ENCODE assay signal across 28 cellular contexts in genomic region chr11:123622576-123622975, GRCh38.
"Had no signal": no experiment of that assay in that cellular context is flagged by ENCODE, and none has a peak within 500 bp of the region (broad histone marks: within the 10 kb centered on the region; RNA-seq: fewer than 3 reads in every experiment).

No MANE protein-coding gene starts in this region.

- H3K4me1 Mint-ChIP-seq: stimulated activated effector memory CD8-positive, alpha-beta T cell treated with anti-CD3 and anti-CD28 coated beads, Interleukin-12 subunit alpha, Interleukin-12 subunit beta, amount 100 ng/mL, for 72 hours; stimulated activated memory B cell treated with anti-CD40 and anti-IgM and Interleukin-4, amounts not matched to agents 10 μg/mL and 1 μg/mL and 100 μg/mL, for 72 hours; stimulated activated naive B cell treated with anti-CD40 and anti-IgM and Interleukin-4, amounts not matched to agents 10 μg/mL and 1 μg/mL and 100 μg/mL, for 72 hours; stimulated activated naive CD8-positive, alpha-beta T cell treated with anti-CD3 and anti-CD28 coated beads, Interleukin-15, amount 100 ng/mL, for 72 hours had no signal

- H3K36me3 ChIP-seq: suprapubic skin, thoracic aorta, tibial artery, transverse colon, upper lobe of left lung, upper lobe of right lung, uterus, vagina had no signal

- DNase-seq: stimulated activated CD4-positive, alpha-beta T cell treated with anti-CD3 and anti-CD28 coated beads, Interleukin-2, amount 100 ng/mL, for 48 hours; stimulated activated CD4-positive, alpha-beta T cell treated with anti-CD3 and anti-CD28 coated beads, Interleukin-4, amount 100 ng/mL, for 1 hour; stimulated activated CD4-positive, alpha-beta T cell treated with anti-CD3 and anti-CD28 coated beads, Interleukin-4, amount 100 ng/mL, for 24 hours; stimulated activated CD4-positive, alpha-beta T cell treated with anti-CD3 and anti-CD28 coated beads, Interleukin-4, amount 100 ng/mL, for 4 hours; stimulated activated CD8-positive, alpha-beta memory T cell treated with anti-CD3 and anti-CD28 coated beads, Interleukin-4, amount 100 ng/mL, for 48 hours; stimulated activated naive B cell treated with anti-CD40 and anti-IgM and Interleukin-4, amounts not matched to agents 10 μg/mL and 1 μg/mL and 100 μg/mL, for 72 hours; stimulated activated naive CD4-positive, alpha-beta T cell; stimulated activated naive CD4-positive, alpha-beta T cell treated with Interleukin-2 at 50 U/mL for 16 hours; stimulated activated naive CD8-positive, alpha-beta T cell treated with anti-CD3 and anti-CD28 coated beads, Interleukin-15, amount 100 ng/mL, for 72 hours; stimulated activated naive CD8-positive, alpha-beta T cell treated with anti-CD3 and anti-CD28 coated beads, Interleukin-15, Interleukin-2, amounts not matched to agents 100 U/mL and 50 U/mL, for 24 hours; stomach; substantia nigra; testis; thyroid gland; tibial artery; transverse colon; trophoblast cell; upper lobe of right lung; uterus had no signal

- H3K9me3 Mint-ChIP-seq: stimulated activated effector memory CD8-positive, alpha-beta T cell treated with anti-CD3 and anti-CD28 coated beads, Interleukin-12 subunit alpha, Interleukin-12 subunit beta, amount 100 ng/mL, for 72 hours; stimulated activated memory B cell treated with anti-CD40 and anti-IgM and Interleukin-4, amounts not matched to agents 10 μg/mL and 1 μg/mL and 100 μg/mL, for 72 hours; stimulated activated naive B cell treated with anti-CD40 and anti-IgM and Interleukin-4, amounts not matched to agents 10 μg/mL and 1 μg/mL and 100 μg/mL, for 72 hours; stimulated activated naive CD8-positive, alpha-beta T cell treated with anti-CD3 and anti-CD28 coated beads, Interleukin-15, amount 100 ng/mL, for 72 hours; stimulated activated naive CD8-positive, alpha-beta T cell treated with anti-CD3 and anti-CD28 coated beads, Interleukin-15, Interleukin-2, amounts not matched to agents 100 ng/mL and 50 ng/mL, for 24 hours; type B pancreatic cell had no signal

- H3K4me3 ChIP-seq: stomach, suprapubic skin, testis, thoracic aorta, thyroid gland, tibial artery, tibial nerve, transverse colon, upper lobe of left lung, upper lobe of right lung, uterus, vagina had no signal

- H3K27ac Mint-ChIP-seq: stimulated activated effector memory CD8-positive, alpha-beta T cell treated with anti-CD3 and anti-CD28 coated beads, Interleukin-12 subunit alpha, Interleukin-12 subunit beta, amount 100 ng/mL, for 72 hours; stimulated activated memory B cell treated with anti-CD40 and anti-IgM and Interleukin-4, amounts not matched to agents 10 μg/mL and 1 μg/mL and 100 μg/mL, for 72 hours; stimulated activated naive B cell treated with anti-CD40 and anti-IgM and Interleukin-4, amounts not matched to agents 10 μg/mL and 1 μg/mL and 100 μg/mL, for 72 hours; stimulated activated naive CD8-positive, alpha-beta T cell treated with anti-CD3 and anti-CD28 coated beads, Interleukin-15, amount 100 ng/mL, for 72 hours; stimulated activated naive CD8-positive, alpha-beta T cell treated with anti-CD3 and anti-CD28 coated beads, Interleukin-15, Interleukin-2, amounts not matched to agents 100 ng/mL and 50 ng/mL, for 24 hours; type B pancreatic cell had no signal

- H3K4me3 Mint-ChIP-seq: stimulated activated effector memory CD8-positive, alpha-beta T cell treated with anti-CD3 and anti-CD28 coated beads, Interleukin-12 subunit alpha, Interleukin-12 subunit beta, amount 100 ng/mL, for 72 hours; stimulated activated memory B cell treated with anti-CD40 and anti-IgM and Interleukin-4, amounts not matched to agents 10 μg/mL and 1 μg/mL and 100 μg/mL, for 72 hours; stimulated activated naive B cell treated with anti-CD40 and anti-IgM and Interleukin-4, amounts not matched to agents 10 μg/mL and 1 μg/mL and 100 μg/mL, for 72 hours; stimulated activated naive CD8-positive, alpha-beta T cell treated with anti-CD3 and anti-CD28 coated beads, Interleukin-15, amount 100 ng/mL, for 72 hours; stimulated activated naive CD8-positive, alpha-beta T cell treated with anti-CD3 and anti-CD28 coated beads, Interleukin-15, Interleukin-2, amounts not matched to agents 100 ng/mL and 50 ng/mL, for 24 hours; type B pancreatic cell had no signal

- H3K27me3 ChIP-seq: stomach, suprapubic skin, testis, thyroid gland, tibial artery, tibial nerve, transverse colon, upper lobe of left lung, upper lobe of right lung, uterus, vagina had no signal

- H3K27ac ChIP-seq: stomach, suprapubic skin, testis, thoracic aorta, thyroid gland, tibial artery, tibial nerve, transverse colon, upper lobe of left lung, upper lobe of right lung, uterus, vagina had no signal

- H3K36me3 Mint-ChIP-seq: stimulated activated memory B cell treated with anti-CD40 and anti-IgM and Interleukin-4, amounts not matched to agents 10 μg/mL and 1 μg/mL and 100 μg/mL, for 72 hours; stimulated activated naive B cell treated with anti-CD40 and anti-IgM and Interleukin-4, amounts not matched to agents 10 μg/mL and 1 μg/mL and 100 μg/mL, for 72 hours had no signal

- H3K27me3 Mint-ChIP-seq: stimulated activated memory B cell treated with anti-CD40 and anti-IgM and Interleukin-4, amounts not matched to agents 10 μg/mL and 1 μg/mL and 100 μg/mL, for 72 hours; stimulated activated naive B cell treated with anti-CD40 and anti-IgM and Interleukin-4, amounts not matched to agents 10 μg/mL and 1 μg/mL and 100 μg/mL, for 72 hours; stimulated activated naive CD8-positive, alpha-beta T cell treated with anti-CD3 and anti-CD28 coated beads, Interleukin-15, amount 100 ng/mL, for 72 hours; stimulated activated naive CD8-positive, alpha-beta T cell treated with anti-CD3 and anti-CD28 coated beads, Interleukin-15, Interleukin-2, amounts not matched to agents 100 ng/mL and 50 ng/mL, for 24 hours; type B pancreatic cell had no signal

- H3K9me3 ChIP-seq: stomach, suprapubic skin, testis, thoracic aorta, thyroid gland, tibial artery, tibial nerve, transverse colon, upper lobe of left lung, upper lobe of right lung, uterus, vagina had no signal

- H3K4me1 ChIP-seq: stomach, suprapubic skin, testis, thyroid gland, tibial artery, tibial nerve, transverse colon, upper lobe of left lung, upper lobe of right lung, uterus, vagina had no signal
